ENCODE assay signal across 1 cellular context in the genomic region with DNA sequence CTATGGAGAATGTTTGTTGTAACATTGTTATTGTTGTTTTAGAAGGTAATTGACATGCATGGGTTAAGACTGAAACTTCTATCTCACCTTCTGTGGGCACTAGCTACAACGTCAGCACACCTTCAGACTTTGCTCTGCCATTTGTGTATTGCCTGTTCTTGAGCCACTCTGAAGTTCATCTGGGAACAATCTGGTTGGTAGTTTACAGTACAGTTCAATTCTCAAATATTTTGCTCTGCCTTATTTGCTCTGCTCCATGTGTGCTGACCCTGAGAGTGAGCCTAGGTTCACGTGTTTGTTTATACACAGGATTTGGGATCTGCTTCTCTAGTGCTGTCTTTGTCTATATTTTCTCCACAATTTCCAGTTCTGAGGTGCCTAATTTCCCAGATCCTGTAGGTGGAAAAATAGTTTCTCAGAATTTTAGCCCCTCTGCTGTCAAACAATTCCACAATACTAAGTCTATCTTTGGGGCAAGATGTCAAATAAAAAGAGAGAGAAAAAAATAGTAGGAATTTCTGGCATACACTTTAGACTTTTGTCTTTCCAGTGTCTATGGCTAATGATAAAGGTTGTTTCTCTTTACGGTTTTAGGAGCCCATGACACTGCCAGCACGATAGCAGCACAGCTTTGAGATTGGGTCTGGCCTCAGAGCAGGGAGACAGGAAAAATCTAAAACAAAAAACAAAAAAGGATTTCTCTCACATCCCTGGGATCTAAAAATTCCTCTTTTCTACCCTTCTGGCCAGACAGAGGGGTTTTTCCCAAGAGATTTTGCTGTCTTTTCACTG.
TF ChIP-seq lines count a peak whose summit lies in the region.

No MANE protein-coding gene starts in this region.

TF ChIP-seq in GM23338, 12 proteins besides CTCF, POLR2A, EP300 and RAD21 (continued from another document):
- TF ChIP-seq ZNF462 (CRISPR knock-in tag; IDR thresholded peaks at IDR 0.05) (no peak), EZH2 (IDR thresholded peaks at IDR 0.05; ENCODE audit: low read depth, unreplicated experiment) (no peak), CREB1 (CRISPR knock-in tag; IDR thresholded peaks at IDR 0.05; ENCODE audit: low read depth) (no peak), POLR2AphosphoS5 (IDR thresholded peaks at IDR 0.05; ENCODE audit: low read depth) (no peak), NANOG (IDR thresholded peaks at IDR 0.05; ENCODE audit: borderline replicate concordance) (no peak)
TF ChIP-seq in GM23338: peak in this region for 0.
